Comparison of ENCODE assay signal across 8 cellular contexts in the genomic region with DNA sequence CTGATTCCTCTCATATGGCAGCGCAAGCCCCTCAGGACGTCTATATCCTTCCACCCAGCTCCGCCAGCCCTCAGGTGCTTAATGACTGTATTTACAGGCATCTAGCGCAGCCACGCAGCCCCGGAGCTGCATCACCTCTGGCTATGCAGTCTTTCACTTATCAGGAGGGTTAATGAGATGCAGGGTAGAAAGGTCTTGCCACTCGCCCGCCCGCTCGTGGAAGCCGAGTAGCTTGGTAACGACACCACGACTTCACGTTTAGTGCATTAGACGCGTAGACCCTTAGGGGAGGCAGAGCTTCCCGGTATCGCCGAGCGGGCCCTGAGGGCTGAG. TPM values are rescaled to one million over a fixed set of nuclear protein-coding genes. Genes with fewer than 3 reads are reported as not detected.
DNase-seq lines count a peak whose midpoint lies in the region; ATAC-seq, FAIRE-seq and TF ChIP-seq lines count a peak whose summit lies in the region.

No MANE protein-coding gene starts in this region.

- no peak for TF ChIP-seq RAD21 in A549 (conservative IDR thresholded peaks at IDR 0.05 in 1 of 2, IDR thresholded peaks at IDR 0.05 in 1 of 2)

- POLR2A ChIA-PET in A549 (lab: Yijun Ruan, JAX), result interaction anchor here (1.2 to 2.1 kb wide), 4 partner anchors 13 to 195 kb away, joined by 4 to 10 read pairs (median 6); partner anchors contain the start of gene RLIM

- peaks cover 11% of the 10 kb centered on the region; the same call in 2 of the 3 replicates for H3K4me1 ChIP-seq in A549
- H3K4me1 ChIP-seq in HUES48 (ENCODE audit: control insufficient read depth, insufficient read depth, low read length), result peaks cover 13% of the 10 kb centered on the region

- no peak for FAIRE-seq in A549 (lab: Jason Lieb, UNC)

- H3K9me3 ChIP-seq in A549, result no peaks in the 10 kb centered on the region
- H3K9me3 ChIP-seq in HUES48 (ENCODE audit: control insufficient read depth, insufficient read depth, low read length), result peaks cover 5% of the 10 kb centered on the region; the same call in 1 of the 2 replicates

- TF ChIP-seq CTCF in A549 (IDR thresholded peaks at IDR 0.05) (no peak), brain microvascular endothelial cell (IDR thresholded peaks at IDR 0.05; ENCODE audit: low read depth, low read length, missing control alignments) (no peak)

- TF ChIP-seq EP300 in A549 (IDR thresholded peaks at IDR 0.05), result no peak

- ATAC-seq in A549 (no peak), HG03139 (IDR thresholded peaks at IDR 0.05; ENCODE audit: unreplicated experiment) (no peak), HG02938 (IDR thresholded peaks at IDR 0.05; ENCODE audit: unreplicated experiment) (no peak)

- CTCF ChIA-PET in A549 (lab: Yijun Ruan, JAX), result interaction anchor here (1.0 to 2.3 kb wide), 8 partner anchors 12 to 81 kb away, joined by 3 to 9 read pairs (median 3); no protein-coding TSS in a partner anchor

- H3K36me3 ChIP-seq in HUES48 (ENCODE audit: control insufficient read depth, insufficient read depth, low read length), result no peaks in the 10 kb centered on the region
- no peaks in the 10 kb centered on the region for H3K36me3 ChIP-seq in brain microvascular endothelial cell (replicated peaks)

- 75% methylated on average over 16 of the region's 20 CpGs for WGBS in A549 (ENCODE audit: missing lambda C conversion rate)

- H3K4me2 ChIP-seq in A549, result peak overlapping the region; percentile 96

- H3K27me3 ChIP-seq in HUES48 (ENCODE audit: control insufficient read depth, insufficient read depth, low read length) (peaks cover 21% of the 10 kb centered on the region), brain microvascular endothelial cell (replicated peaks) (no peaks in the 10 kb centered on the region)

- no peak overlapping the region for H3K9ac ChIP-seq in HUES48 (ENCODE audit: low read depth, low read length)

- H3K4me3 ChIP-seq in A549, result peak overlapping the region; percentile 70
- H3K4me3 ChIP-seq in HUES48 (ENCODE audit: low read depth, low read length), result peak overlapping the region; percentile 70
- H3K4me3 ChIP-seq in brain microvascular endothelial cell (ENCODE audit: low read depth, low read length), result peak overlapping the region; percentile 59

- DNase-seq in A549 (ENCODE audit: low read depth in 1 of 2, low spot score in 1 of 2), result no peak
- no peak for DNase-seq in brain microvascular endothelial cell
- DNase-seq in left kidney (ENCODE audit: low read depth, low spot score), result peak; percentile 69
- DNase-seq in NCI-H2029 treated with DMSO at 0.1 percent for 48 hours (lab: John Stamatoyannopoulos, UW), result no peak

- in situ Hi-C loops in brain microvascular endothelial cell (cut with HindIII; ENCODE audit: low pct_ligation_motif_present, low sequenced_read_pairs), result no loop called here

- no peak for TF ChIP-seq POLR2A in A549 (IDR thresholded peaks at IDR 0.05; ENCODE audit: low read length)

- H3K27ac ChIP-seq in A549, result peak overlapping the region; percentile 93 to 94
- H3K27ac ChIP-seq in HUES48 (ENCODE audit: low read depth, low read length), result no peak overlapping the region
- no peak overlapping the region for H3K27ac ChIP-seq in brain microvascular endothelial cell
- H3K27ac ChIP-seq in temporal lobe (ENCODE audit: low read depth, low read length), result peak overlapping the region; percentile 30

TF ChIP-seq in A549, 52 proteins besides CTCF, POLR2A, EP300 and RAD21:
- TF ChIP-seq KDM1A (IDR thresholded peaks at IDR 0.05; ENCODE audit: low read depth) (no peak), NR3C1 (IDR thresholded peaks at IDR 0.05) (no peak), FOSB (CRISPR knock-in tag; IDR thresholded peaks at IDR 0.05) (no peak), ZSCAN20 (CRISPR knock-in tag; IDR thresholded peaks at IDR 0.05) (no peak)

RNA-seq across cellular contexts. Expression of gene SLC16A2, which starts 1.5 kb away (rescaled TPM):
- polyA plus RNA-seq in A549 (2011; rRNA removed) (9.7 and 11.7 TPM in 2 replicates), A549 (2017; fragmentation: RNase III; extraction: RNeasy Plus Mini Kit Qiagen cat#74134 plus additional on column Dnase treatment) (17.9 to 22.3 TPM (median 19.2 TPM) in 3 replicates)
- 5.5 and 9.1 TPM in 2 replicates for polyA plus RNA-seq in A549 (2012; cell fraction: cytosol; rRNA removed)
- 10.4 and 11.8 TPM in 2 replicates for polyA plus RNA-seq in A549 (2012; cell fraction: nucleus; rRNA removed)
- polyA minus RNA-seq in A549 (2011; rRNA and poly(A)+ RNA removed), result 9.9 and 10.6 TPM in 2 replicates
- total RNA-seq in temporal lobe, result 16.2 TPM

Comparison
In these comparisons a context has a peak if more than half of its experiments do, and no peak if none do; other contexts are left out.
1. H3K27ac ChIP-seq: peak in A549 (2 of 2) and temporal lobe (single experiment); none in HUES48 (single experiment) and brain microvascular endothelial cell (single experiment).
2. Peak in every context shown above with its lines, with median percentiles within 50 percentile points of each other: H3K4me3 ChIP-seq.